11 cellular contexts compared by ENCODE assay signal in genomic region chr4:118086334-118086733, GRCh38. TPM values are rescaled to one million over a fixed set of nuclear protein-coding genes. Genes with fewer than 3 reads are reported as not detected.
A peak's percentile ranks its signal among the peaks of the same experiment; 100 is the strongest.
DNase-seq lines count a peak whose midpoint lies in the region; ATAC-seq and TF ChIP-seq lines count a peak whose summit lies in the region.
"Had no signal": no experiment of that assay in that cellular context is flagged by ENCODE, and none has a peak within 500 bp of the region (broad histone marks: within the 10 kb centered on the region; RNA-seq: fewer than 3 reads in every experiment).

No MANE protein-coding gene starts in this region.

- H3K4me3 ChIP-seq in SJCRH30 (no peak overlapping the region), fibroblast of villous mesenchyme (ENCODE audit: low read depth, low read length) (no peak overlapping the region)
- H3K4me3 ChIP-seq: heart left ventricle had no signal

- no peak overlapping the region for H3K18ac ChIP-seq in H9 (ENCODE audit: insufficient read length, low read depth, low read length)

- ATAC-seq in HG02763 (IDR thresholded peaks at IDR 0.05; ENCODE audit: unreplicated experiment): no peak
- ATAC-seq: heart left ventricle had no signal

- H3K4me1 ChIP-seq in SJCRH30 (no peaks in the 10 kb centered on the region; the same call in 1 of the 2 replicates), H9 (ENCODE audit: insufficient read depth, low read length) (no peaks in the 10 kb centered on the region; the same call in 1 of the 2 replicates)
- H3K4me1 ChIP-seq: heart left ventricle had no signal

- no peak overlapping the region for H3K23ac ChIP-seq in H9 (ENCODE audit: insufficient read length, low read depth, low read length)

- no peak overlapping the region for H3K4ac ChIP-seq in H9 (ENCODE audit: low read depth, low read length)

- H3K4me1 Mint-ChIP-seq in H9: peaks cover 15 to 18% of the 10 kb centered on the region in 2 experiments

- H3K14ac ChIP-seq in H9 (ENCODE audit: insufficient read depth, low read length): no peak overlapping the region

- H3K79me2 ChIP-seq in H9 (ENCODE audit: insufficient read depth, low read length): no peaks in the 10 kb centered on the region

- H3T11ph ChIP-seq in H9 (ENCODE audit: low read length): no peak overlapping the region

- H3K36me3 ChIP-seq in SJCRH30: no peaks in the 10 kb centered on the region
- H3K36me3 ChIP-seq: heart left ventricle had no signal

- no peak overlapping the region for H2AFZ ChIP-seq in H9 (ENCODE audit: low read length)

- H4K20me1 ChIP-seq in H9 (ENCODE audit: control insufficient read depth, insufficient read depth, insufficient read length): no peaks in the 10 kb centered on the region

- H3K4me2 ChIP-seq in H9 (ENCODE audit: insufficient read depth, insufficient read length, low read length): no peak overlapping the region

- no peak overlapping the region for H2BK12ac ChIP-seq in H9 (ENCODE audit: insufficient read length, low read depth, low read length)

- no peaks in the 10 kb centered on the region for H3K36me3 Mint-ChIP-seq in H9 (ENCODE audit: insufficient read depth in 1 of 3, low read depth in 3 of 3)

- no CpG with 5 or more reads among the region's 2 CpGs for whole genome bisulfite sequencing in H9 (ENCODE audit: extremely low coverage, insufficient read length, low lambda C conversion rate)

- no peak overlapping the region for H3K9ac ChIP-seq in H9 (ENCODE audit: extremely low read depth, insufficient read length, low read length)

- TF ChIP-seq CTCF in fibroblast of villous mesenchyme (IDR thresholded peaks at IDR 0.05; ENCODE audit: insufficient read depth, low read depth, low read length): no peak
- TF ChIP-seq CTCF in H9 (conservative IDR thresholded peaks at IDR 0.05): no peak

- no peak overlapping the region for H4K5ac ChIP-seq in H9 (ENCODE audit: insufficient read length, low read depth, low read length)

- H3K27me3 Mint-ChIP-seq in H9 (ENCODE audit: low read depth): no peaks in the 10 kb centered on the region

- peak; percentile 39 for DNase-seq in stimulated activated CD4-positive, alpha-beta T cell treated with anti-CD3 and anti-CD28 coated beads, Interleukin-15, amount 100 ng/mL, for 24 hours
- no peak for DNase-seq in stimulated activated CD4-positive, alpha-beta T cell treated with anti-CD3 and anti-CD28 coated beads, Interleukin-4, amount 100 ng/mL, for 24 hours
- peak; percentile 6 to 14 for DNase-seq in SJCRH30
- DNase-seq in fibroblast of villous mesenchyme (ENCODE audit: low read depth): peak; percentile 20
- DNase-seq in H9: no peak
- DNase-seq in germinal center (ENCODE audit: low spot score): no peak
- DNase-seq in NCI-H82 treated with DMSO at 0.1 percent for 48 hours (lab: John Stamatoyannopoulos, UW; ENCODE audit: unreplicated experiment): no peak
- DNase-seq: activated gamma-delta T cell treated with Interleukin-2 at 50 U/mL for 16 hours, heart left ventricle, NCI-H1105 had no signal

- H3K23me2 ChIP-seq in H9 (ENCODE audit: insufficient read length, low read depth, low read length, poor library complexity, severe bottlenecking): no peaks in the 10 kb centered on the region

- H2BK120ac ChIP-seq in H9 (ENCODE audit: low read depth, low read length, poor library complexity, severe bottlenecking): no peak overlapping the region

- no peak overlapping the region for H2BK20ac ChIP-seq in H9 (ENCODE audit: low read depth, low read length, poor library complexity, severe bottlenecking)

- no peaks in the 10 kb centered on the region for H3K79me1 ChIP-seq in H9 (ENCODE audit: insufficient read depth, low read depth, low read length, poor library complexity, severe bottlenecking)

- no peak overlapping the region for H2BK15ac ChIP-seq in H9 (ENCODE audit: low read depth, low read length)

- H3K9me3 ChIP-seq in SJCRH30 (replicated peaks) (no peaks in the 10 kb centered on the region), H9 (ENCODE audit: control insufficient read depth, low read depth, low read length) (no peaks in the 10 kb centered on the region)
- H3K9me3 ChIP-seq: heart left ventricle had no signal

- H3K9me3 Mint-ChIP-seq in H9: no peaks in the 10 kb centered on the region

- no peak overlapping the region; a peak in 1 of 7 replicates for H3K27ac Mint-ChIP-seq in H9

- no peak overlapping the region for H4K91ac ChIP-seq in H9 (ENCODE audit: insufficient read length, low read depth, low read length)

- H3K27ac ChIP-seq in SJCRH30 (no peak overlapping the region), H9 (ENCODE audit: insufficient read length, low read depth, low read length) (no peak overlapping the region)
- H3K27ac ChIP-seq: heart left ventricle had no signal

- H2BK5ac ChIP-seq in H9 (ENCODE audit: insufficient read length, low read length): no peak overlapping the region

- H2AK5ac ChIP-seq in H9 (ENCODE audit: insufficient read length, low read length): no peak overlapping the region

- no peak overlapping the region for H4K8ac ChIP-seq in H9 (replicated peaks; ENCODE audit: insufficient read length, low read depth, low read length)

- H3K27me3 ChIP-seq in SJCRH30 (no peaks in the 10 kb centered on the region), H9 (ENCODE audit: insufficient read depth, low read length) (no peaks in the 10 kb centered on the region)
- H3K27me3 ChIP-seq: heart left ventricle had no signal

- H3K4me3 Mint-ChIP-seq in H9: no peak overlapping the region

- H3K56ac ChIP-seq in H9 (ENCODE audit: insufficient read length, low read depth, low read length): no peak overlapping the region

RNA-seq across cellular contexts. Expression of gene NDST3, which starts 52.0 kb away (rescaled TPM):
- 1.7 and 1.9 TPM in 2 replicates for total RNA-seq in SJCRH30 (2014; rRNA removed; shearing (Covaris generic))
- total RNA-seq in fibroblast of villous mesenchyme (under 0.01 and 0.32 TPM in 2 replicates), H9 (2021) (0.70 TPM in 2 replicates)

Comparison
In these comparisons a context has a peak if more than half of its experiments do, and no peak if none do; other contexts are left out.
1. DNase-seq: peak in stimulated activated CD4-positive, alpha-beta T cell treated with anti-CD3 and anti-CD28 coated beads, Interleukin-15, amount 100 ng/mL, for 24 hours (single experiment), SJCRH30 (2 of 2) and fibroblast of villous mesenchyme (single experiment); none in stimulated activated CD4-positive, alpha-beta T cell treated with anti-CD3 and anti-CD28 coated beads, Interleukin-4, amount 100 ng/mL, for 24 hours (single experiment), H9 (single experiment), germinal center (single experiment) and NCI-H82 treated with DMSO at 0.1 percent for 48 hours (single experiment).